9 cellular contexts compared by ENCODE assay signal in genomic region chr2:27042159-27042661, GRCh38. TPM values are rescaled to one million over a fixed set of nuclear protein-coding genes. Genes with fewer than 3 reads are reported as not detected.
DNase-seq lines count a peak whose midpoint lies in the region; FAIRE-seq and TF ChIP-seq lines count a peak whose summit lies in the region.
"Had no signal": no experiment of that assay in that cellular context is flagged by ENCODE, and none has a peak within 500 bp of the region (broad histone marks: within the 10 kb centered on the region; RNA-seq: fewer than 3 reads in every experiment).

No MANE protein-coding gene starts in this region.

- H3K4me3 Mint-ChIP-seq in HFFc6 (no peak overlapping the region), astrocyte (ENCODE audit: unreplicated experiment) (no peak overlapping the region)

- no TSS peak for BruUV-seq in PC-9 (replicated peaks; lab: Mats Ljungman, UMichigan)

- H2AFZ ChIP-seq in astrocyte (ENCODE audit: low read depth, low read length) (no peak overlapping the region), PC-9 (no peak overlapping the region)

- H3K27ac ChIP-seq in astrocyte (ENCODE audit: low read depth, low read length) (peak overlapping the region; percentile 20), PC-9 (no peak overlapping the region)
- H3K27ac ChIP-seq: left ventricle myocardium inferior had no signal

- H3K9ac ChIP-seq in astrocyte (ENCODE audit: low read length), result no peak overlapping the region

- H3K36me3 ChIP-seq in astrocyte (ENCODE audit: insufficient read depth, low read length), result peaks cover 27% of the 10 kb centered on the region
- peaks cover 7% of the 10 kb centered on the region; the same call in 1 of the 2 replicates for H3K36me3 ChIP-seq in PC-9 (ENCODE audit: low read depth)

- H3K9me2 ChIP-seq in PC-9 (ENCODE audit: insufficient read depth), result no peaks in the 10 kb centered on the region

- DNase-seq in GM12864 (ENCODE audit: low read depth), result peak; percentile 49
- DNase-seq in HFFc6, result no peak
- DNase-seq in astrocyte (ENCODE audit: low read depth), result no peak
- DNase-seq in COLO668 (lab: John Stamatoyannopoulos, UW; ENCODE audit: unreplicated experiment), result no peak
- DNase-seq in PC-9, result no peak
- no peak for DNase-seq in SW 1271 (lab: John Stamatoyannopoulos, UW)
- DNase-seq: central memory CD4-positive, alpha-beta T cell; GDM1; left ventricle myocardium inferior had no signal

- peak overlapping the region; percentile 12 for H3K4me2 ChIP-seq in astrocyte (ENCODE audit: low read length)
- no peak overlapping the region for H3K4me2 ChIP-seq in PC-9

- peaks cover 7% of the 10 kb centered on the region for H3K4me1 ChIP-seq in astrocyte (ENCODE audit: insufficient read depth, low read length)
- H3K4me1 ChIP-seq in PC-9 (replicated peaks; ENCODE audit: insufficient read depth), result no peaks in the 10 kb centered on the region

- H3K27me3 Mint-ChIP-seq in HFFc6 (ENCODE audit: insufficient read depth), result no peaks in the 10 kb centered on the region; the same call in 1 of the 2 replicates
- no peaks in the 10 kb centered on the region for H3K27me3 Mint-ChIP-seq in astrocyte (ENCODE audit: low read depth, unreplicated experiment)

- no peak for TF ChIP-seq CTCF in GM12864 (IDR thresholded peaks at IDR 0.05; ENCODE audit: low read depth, low read length, missing control alignments)
- no peak for TF ChIP-seq CTCF in HFFc6 (IDR thresholded peaks at IDR 0.05)
- no peak for TF ChIP-seq CTCF in astrocyte (IDR thresholded peaks at IDR 0.05; ENCODE audit: insufficient read depth, low read depth, low read length)
- TF ChIP-seq CTCF in PC-9 (conservative IDR thresholded peaks at IDR 0.05), result no peak

- H3K79me2 ChIP-seq in astrocyte (ENCODE audit: insufficient read depth, low read length) (no peaks in the 10 kb centered on the region), PC-9 (ENCODE audit: low read depth) (no peaks in the 10 kb centered on the region)

- no peak overlapping the region for H3K4me3 ChIP-seq in GM12864 (ENCODE audit: low read depth, low read length)
- H3K4me3 ChIP-seq in astrocyte (ENCODE audit: insufficient read depth, low read depth, low read length), result no peak overlapping the region
- H3K4me3 ChIP-seq in PC-9, result no peak overlapping the region
- H3K4me3 ChIP-seq: left ventricle myocardium inferior had no signal

- CTCF ChIA-PET in PC-9 (lab: Charles Lee), result no interaction called here

- H3K9me3 Mint-ChIP-seq in HFFc6 (no peaks in the 10 kb centered on the region), astrocyte (ENCODE audit: unreplicated experiment) (no peaks in the 10 kb centered on the region)

- peak overlapping the region; percentile 36; the same call in 1 of the 2 replicates for H3K27ac Mint-ChIP-seq in HFFc6
- H3K27ac Mint-ChIP-seq in astrocyte (ENCODE audit: unreplicated experiment), result no peak overlapping the region

- H3K4me1 Mint-ChIP-seq in HFFc6 (ENCODE audit: low read depth) (peaks cover 27% of the 10 kb centered on the region), astrocyte (ENCODE audit: low read depth, unreplicated experiment) (no peaks in the 10 kb centered on the region)

- no peaks in the 10 kb centered on the region for H3K27me3 ChIP-seq in astrocyte (ENCODE audit: insufficient read depth, low read length)
- no peaks in the 10 kb centered on the region for H3K27me3 ChIP-seq in PC-9 (ENCODE audit: insufficient read depth, low read depth)

- H4K20me1 ChIP-seq in astrocyte (ENCODE audit: insufficient read depth, low read length) (peaks cover 61% of the 10 kb centered on the region), PC-9 (ENCODE audit: insufficient read depth) (no peaks in the 10 kb centered on the region; the same call in 1 of the 2 replicates)

- intact Hi-C loops in PC-9 (cut with micrococcal nuclease; ENCODE audit: unreplicated experiment), result no loop called here

- H3K9me3 ChIP-seq in astrocyte (ENCODE audit: insufficient read depth, low read depth, low read length) (no peaks in the 10 kb centered on the region), PC-9 (ENCODE audit: insufficient read depth, low read depth) (no peaks in the 10 kb centered on the region)
- H3K9me3 ChIP-seq: left ventricle myocardium inferior had no signal

- peaks cover 4% of the 10 kb centered on the region for H3F3A ChIP-seq in PC-9 (ENCODE audit: insufficient read depth, low read depth)

- POLR2A ChIA-PET in PC-9 (lab: Charles Lee; ENCODE audit: unreplicated experiment), result no interaction called here

- peaks cover 25% of the 10 kb centered on the region for H3K36me3 Mint-ChIP-seq in HFFc6 (ENCODE audit: low read depth)
- H3K36me3 Mint-ChIP-seq in astrocyte (ENCODE audit: low read depth, unreplicated experiment), result peaks cover 24% of the 10 kb centered on the region

- FAIRE-seq in astrocyte (lab: Jason Lieb, UNC), result no peak

RNA-seq across cellular contexts. Expression of gene AGBL5, which starts 9.3 kb away (rescaled TPM):
- total RNA-seq in HFFc6 (2021; fragmentation: NEBNext Ultra II Directional; extraction: Animal tissue kit (Norgen Biotek cat#: 25700)), result 10 to 100 TPM; 23.5 to 31.4 (median 28.6) TPM
- total RNA-seq in astrocyte (19.9 and 20.7 TPM in 2 replicates), PC-9 (2021) (63.2 and 64.0 TPM in 2 replicates)

RNA-seq across cellular contexts. Expression of gene TMEM214, which starts 9.4 kb away (rescaled TPM):
- total RNA-seq in HFFc6 (2021; fragmentation: NEBNext Ultra II Directional; extraction: Animal tissue kit (Norgen Biotek cat#: 25700)), result 100 to 1,000 TPM; 119 to 162 (median 144) TPM
- total RNA-seq in astrocyte (93.5 and 108 TPM in 2 replicates), PC-9 (2021) (60.9 and 65.6 TPM in 2 replicates)

RNA-seq across cellular contexts. Expression of gene OST4, which starts 29.2 kb away (rescaled TPM):
- total RNA-seq in HFFc6 (2021; fragmentation: NEBNext Ultra II Directional; extraction: Animal tissue kit (Norgen Biotek cat#: 25700)), result 100 to 1,000 TPM; 500 to 565 (median 548) TPM
- total RNA-seq in astrocyte (395 and 419 TPM in 2 replicates), PC-9 (2021) (165 and 166 TPM in 2 replicates)

RNA-seq across cellular contexts. Expression of gene EMILIN1, which starts 36.2 kb away (rescaled TPM):
- 100 to 1,000 TPM; 144 to 208 (median 183) TPM for total RNA-seq in HFFc6 (2021; fragmentation: NEBNext Ultra II Directional; extraction: Animal tissue kit (Norgen Biotek cat#: 25700))
- total RNA-seq in astrocyte (0.95 and 1.2 TPM in 2 replicates), PC-9 (2021) (0.83 and 1.6 TPM in 2 replicates)

RNA-seq across cellular contexts. Expression of gene KHK, which starts 44.4 kb away (rescaled TPM):
- total RNA-seq in HFFc6 (2021; fragmentation: NEBNext Ultra II Directional; extraction: Animal tissue kit (Norgen Biotek cat#: 25700)), result 1 to 10 TPM; 1.0 to 1.7 (median 1.6) TPM
- total RNA-seq in astrocyte (0.94 and 0.95 TPM in 2 replicates), PC-9 (2021) (4.4 and 10.4 TPM in 2 replicates)
